ENCODE assay signal across 13 cellular contexts in genomic region chr22:37751449-37752188, GRCh38. TPM values are rescaled to one million over a fixed set of nuclear protein-coding genes. Genes with fewer than 3 reads are reported as not detected.
A peak's percentile ranks its signal among the peaks of the same experiment; 100 is the strongest.
DNase-seq lines count a peak whose midpoint lies in the region; ATAC-seq lines count a peak whose summit lies in the region.
"Had no signal": no experiment of that assay in that cellular context is flagged by ENCODE, and none has a peak within 500 bp of the region (broad histone marks: within the 10 kb centered on the region; RNA-seq: fewer than 3 reads in every experiment).

No MANE protein-coding gene starts in this region.

- H3K27me3 ChIP-seq in HUES6 (ENCODE audit: control insufficient read depth, insufficient read depth, low read length) (no peaks in the 10 kb centered on the region), mesendoderm (ENCODE audit: insufficient read depth, low read length, poor library complexity) (no peaks in the 10 kb centered on the region), stomach smooth muscle (ENCODE audit: control insufficient read depth in 1 of 2, insufficient read depth in 2 of 2, low read length in 2 of 2) (no peaks in the 10 kb centered on the region)
- H3K27me3 ChIP-seq: foreskin keratinocyte had no signal

- H3K27me3 Mint-ChIP-seq in dendritic cell treated with granulocyte-macrophage colony-stimulating factor and Interleukin-4, amounts not matched to agents 40 ng/mL and 50 ng/mL, for 4 days, result no peaks in the 10 kb centered on the region
- H3K27me3 Mint-ChIP-seq: naive B cell, T-helper 17 cell had no signal

- peaks cover 4% of the 10 kb centered on the region for H3K79me2 ChIP-seq in mesendoderm (ENCODE audit: control insufficient read depth, insufficient read depth, low read length)

- H2BK15ac ChIP-seq in mesendoderm (replicated peaks; ENCODE audit: low read depth), result no peak overlapping the region

- peaks cover 61% of the 10 kb centered on the region for H3K36me3 Mint-ChIP-seq in dendritic cell treated with granulocyte-macrophage colony-stimulating factor and Interleukin-4, amounts not matched to agents 40 ng/mL and 50 ng/mL, for 4 days (ENCODE audit: low read depth)
- H3K36me3 Mint-ChIP-seq: naive B cell had no signal

- no peak overlapping the region for H4K5ac ChIP-seq in mesendoderm (ENCODE audit: low read length)

- no peaks in the 10 kb centered on the region for H3K9me3 ChIP-seq in HUES6 (ENCODE audit: control insufficient read depth, insufficient read depth, low read depth, low read length)
- H3K9me3 ChIP-seq in stomach smooth muscle (ENCODE audit: control insufficient read depth in 2 of 2, low read length in 2 of 2), result no peaks in the 10 kb centered on the region

- no peak overlapping the region for H3K4me2 ChIP-seq in mesendoderm (ENCODE audit: low read length)

- peak overlapping the region; percentile 75 for H3K56ac ChIP-seq in mesendoderm (ENCODE audit: low read length)

- no peak overlapping the region for H3K4me3 ChIP-seq in HUES6 (ENCODE audit: low read depth, low read length)
- no peak overlapping the region for H3K4me3 ChIP-seq in mesendoderm (ENCODE audit: low read length)
- H3K4me3 ChIP-seq in stomach smooth muscle (ENCODE audit: low read length in 2 of 2), result peak overlapping the region; percentile 32 to 47

- H3K4me1 ChIP-seq in HUES6 (ENCODE audit: control insufficient read depth, insufficient read depth, low read length) (peaks cover 49% of the 10 kb centered on the region), mesendoderm (ENCODE audit: control insufficient read depth, low read depth, low read length) (peaks cover 12% of the 10 kb centered on the region), stomach smooth muscle (ENCODE audit: control insufficient read depth, insufficient read depth, low read length) (peaks cover 74% of the 10 kb centered on the region)

- peaks cover 33% of the 10 kb centered on the region for H3K36me3 ChIP-seq in HUES6 (ENCODE audit: control insufficient read depth, insufficient read depth, low read length)
- H3K36me3 ChIP-seq in mesendoderm (ENCODE audit: control insufficient read depth, insufficient read depth, low read length), result peaks cover 1% of the 10 kb centered on the region
- H3K36me3 ChIP-seq in stomach smooth muscle (ENCODE audit: control insufficient read depth in 2 of 2, insufficient read depth in 2 of 2, low read length in 2 of 2), result peaks cover 16 to 21% of the 10 kb centered on the region in 2 donors

- peak; percentile 53 for DNase-seq in mesendoderm
- no peak for DNase-seq in retina
- no peak for DNase-seq in stimulated activated CD4-positive, alpha-beta T cell treated with anti-CD3 and anti-CD28 coated beads, Interleukin-1b, Interleukin-23, amount 100 ng/mL, for 48 hours
- DNase-seq in stimulated activated CD8-positive, alpha-beta memory T cell treated with anti-CD3 and anti-CD28 coated beads, Interleukin-4, amount 100 ng/mL, for 48 hours, result no peak
- DNase-seq: activated CD8-positive, alpha-beta memory T cell treated with anti-CD3 and anti-CD28 coated beads for 24 hours; naive B cell; NCI-H524; T-helper 17 cell had no signal

- no peak for ATAC-seq in HG03520 (IDR thresholded peaks at IDR 0.05; ENCODE audit: unreplicated experiment)
- ATAC-seq: T-helper 17 cell had no signal

- H3K4me1 Mint-ChIP-seq in dendritic cell treated with granulocyte-macrophage colony-stimulating factor and Interleukin-4, amounts not matched to agents 40 ng/mL and 50 ng/mL, for 4 days (ENCODE audit: low read depth), result peaks cover 44% of the 10 kb centered on the region

- peak overlapping the region; percentile 13 for H3K27ac Mint-ChIP-seq in dendritic cell treated with granulocyte-macrophage colony-stimulating factor and Interleukin-4, amounts not matched to agents 40 ng/mL and 50 ng/mL, for 4 days
- H3K27ac Mint-ChIP-seq: T-helper 17 cell had no signal

- H3K4me3 Mint-ChIP-seq in dendritic cell treated with granulocyte-macrophage colony-stimulating factor and Interleukin-4, amounts not matched to agents 40 ng/mL and 50 ng/mL, for 4 days, result no peak overlapping the region
- H3K4me3 Mint-ChIP-seq: naive B cell, T-helper 17 cell had no signal

- H2BK120ac ChIP-seq in mesendoderm (ENCODE audit: low read depth, low read length), result no peak overlapping the region

- H3K79me1 ChIP-seq in mesendoderm (ENCODE audit: low read length), result peaks cover 7% of the 10 kb centered on the region

- no CpG with 5 or more reads among the region's 11 CpGs for WGBS in mesendoderm (ENCODE audit: extremely low coverage, insufficient coverage, low lambda C conversion rate)

- no peak overlapping the region for H3K18ac ChIP-seq in mesendoderm (ENCODE audit: low read length)

- H3K9ac ChIP-seq in HUES6 (ENCODE audit: low read length) (peak overlapping the region; percentile 30), mesendoderm (ENCODE audit: low read length) (peak overlapping the region; percentile 52), stomach smooth muscle (ENCODE audit: low read length in 2 of 2) (peak overlapping the region; percentile 41 to 68)

- H3K23ac ChIP-seq in mesendoderm (ENCODE audit: low read length), result no peak overlapping the region

- H4K8ac ChIP-seq in mesendoderm (ENCODE audit: low read depth, low read length), result no peak overlapping the region

- no peaks in the 10 kb centered on the region for H3K9me3 Mint-ChIP-seq in dendritic cell treated with granulocyte-macrophage colony-stimulating factor and Interleukin-4, amounts not matched to agents 40 ng/mL and 50 ng/mL, for 4 days
- H3K9me3 Mint-ChIP-seq: naive B cell had no signal

- peak overlapping the region; percentile 46 for H3K4ac ChIP-seq in mesendoderm (ENCODE audit: low read depth, low read length)

- H3K27ac ChIP-seq in HUES6 (ENCODE audit: low read depth, low read length) (peak overlapping the region; percentile 13; the same call in 1 of the 2 replicates), mesendoderm (ENCODE audit: low read depth, low read length) (peak overlapping the region; percentile 35), stomach smooth muscle (ENCODE audit: low read length) (peak overlapping the region; percentile 93)
- H3K27ac ChIP-seq: foreskin keratinocyte had no signal

- no peak overlapping the region for H2AK5ac ChIP-seq in mesendoderm (ENCODE audit: low read length)

- peak overlapping the region; percentile 17 for H2BK5ac ChIP-seq in mesendoderm (ENCODE audit: low read length)

- intact Hi-C loops in dendritic cell treated with granulocyte-macrophage colony-stimulating factor and Interleukin-4, amounts not matched to agents 40 ng/mL and 50 ng/mL, for 4 days (cut with micrococcal nuclease), result no loop called here

RNA-seq across cellular contexts. Expression of gene TRIOBP, which starts 54.8 kb away (rescaled TPM):
- 23.7 TPM for polyA plus RNA-seq in mesendoderm (2013, experiment 1 of 2)
- polyA plus RNA-seq in mesendoderm (2013, experiment 2 of 2), result 25.5 TPM

RNA-seq across cellular contexts. Expression of gene GCAT, which starts 56.1 kb away (rescaled TPM):
- 6.8 TPM for polyA plus RNA-seq in mesendoderm (2013, experiment 1 of 2)
- polyA plus RNA-seq in mesendoderm (2013, experiment 2 of 2), result 6.9 TPM

Comparison
In these comparisons a context has a peak if more than half of its experiments do, and no peak if none do; other contexts are left out.
1. H3K27ac ChIP-seq: peak in every context shown above with its lines; median percentile 93 in stomach smooth muscle; 35 in mesendoderm; 13 in HUES6.
2. H3K4me3 ChIP-seq: peak in stomach smooth muscle (2 of 2); none in HUES6 (single experiment) and mesendoderm (single experiment).
3. Peak in every context shown above with its lines, with median percentiles within 50 percentile points of each other: H3K9ac ChIP-seq.